ENCODE assay signal across 8 cellular contexts in the genomic region with DNA sequence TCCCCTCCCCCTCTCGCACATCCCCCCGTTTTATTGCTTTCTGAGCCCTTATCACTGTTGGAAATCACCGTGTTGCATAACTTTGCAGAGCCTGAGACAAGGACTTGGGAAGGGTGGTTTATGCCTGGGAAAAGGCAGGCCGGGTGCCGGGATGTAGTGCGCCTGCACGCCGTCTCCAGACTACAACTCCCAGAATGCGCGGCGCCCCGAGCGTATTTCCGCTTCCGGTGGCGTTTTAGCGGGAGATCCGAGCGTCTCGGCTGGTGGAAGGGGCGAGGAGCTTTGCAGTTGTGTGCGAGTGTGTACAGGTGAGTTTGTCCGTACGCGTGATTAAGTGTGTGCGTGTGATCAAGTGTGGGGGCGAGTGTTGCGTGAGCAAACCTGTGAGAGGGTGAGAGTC.
DNase-seq lines count a peak whose midpoint lies in the region; ATAC-seq and TF ChIP-seq lines count a peak whose summit lies in the region.

No MANE protein-coding gene starts in this region.

- peaks cover 10 to 11% of the 10 kb centered on the region in 2 donors for H3K4me1 Mint-ChIP-seq in natural killer cell

- intact Hi-C loops in esophagus muscularis mucosa (cut with DNase I) = no loop called here
- intact Hi-C loops in natural killer cell (cut with micrococcal nuclease) = no loop called here
- intact Hi-C loops in uterus (cut with DNase I; ENCODE audit: low total_unique reads) = no loop called here

- H3K4me3 ChIP-seq in esophagus muscularis mucosa = peak overlapping the region; percentile 51 to 68 (median 57)
- peak overlapping the region; percentile 42 to 43 for H3K4me3 ChIP-seq in uterus

- ATAC-seq in natural killer cell = no peak
- ATAC-seq in HG03342 (IDR thresholded peaks at IDR 0.05; ENCODE audit: unreplicated experiment) = no peak

- peaks cover 24% of the 10 kb centered on the region for H3K36me3 Mint-ChIP-seq in natural killer cell

- no peak overlapping the region for H3K27ac ChIP-seq in esophagus muscularis mucosa (replicated peaks in 1 of 4)
- no peak overlapping the region for H3K27ac ChIP-seq in uterus

- H3K36me3 ChIP-seq in esophagus muscularis mucosa = no peaks in the 10 kb centered on the region
- no peaks in the 10 kb centered on the region for H3K36me3 ChIP-seq in uterus

- H3K27me3 Mint-ChIP-seq in natural killer cell (ENCODE audit: low read depth in 2 of 2) = no peaks in the 10 kb centered on the region

- no peak for TF ChIP-seq CTCF in esophagus muscularis mucosa (IDR thresholded peaks at IDR 0.05)
- no peak for TF ChIP-seq CTCF in natural killer cell (IDR thresholded peaks at IDR 0.05)
- TF ChIP-seq CTCF in uterus (IDR thresholded peaks at IDR 0.05) = no peak
- no peak for TF ChIP-seq CTCF in GM13976 (IDR thresholded peaks at IDR 0.05; ENCODE audit: borderline replicate concordance, control extremely low read depth, extremely low read depth, insufficient read depth, missing control alignments)

- TF ChIP-seq EP300 in esophagus muscularis mucosa (IDR thresholded peaks at IDR 0.05) = no peak

- peaks cover 16 to 25% of the 10 kb centered on the region in 2 donors for H3K9me3 Mint-ChIP-seq in natural killer cell

- POLR2A ChIA-PET in HEK293T (lab: Yijun Ruan, JAX) = no interaction called here

- H3K27me3 ChIP-seq in esophagus muscularis mucosa (no peaks in the 10 kb centered on the region), uterus (no peaks in the 10 kb centered on the region)

- peaks cover 3 to 12% (median 6%) of the 10 kb centered on the region in 4 donors for H3K4me1 ChIP-seq in esophagus muscularis mucosa
- H3K4me1 ChIP-seq in uterus = no peaks in the 10 kb centered on the region

- 3% methylated on average over 28 of the region's 28 CpGs for WGBS in esophagus muscularis mucosa

- H3K9me3 ChIP-seq in esophagus muscularis mucosa (peaks cover 0 to 9% (median 3%) of the 10 kb centered on the region in 4 donors), uterus (no peaks in the 10 kb centered on the region)

- peak; percentile 59 for DNase-seq in activated CD8-positive, alpha-beta memory T cell treated with anti-CD3 and anti-CD28 coated beads, Interleukin-2, amount 50 U/mL, for 48 hours
- no peak for DNase-seq in activated CD8-positive, alpha-beta memory T cell treated with anti-CD3 and anti-CD28 coated beads for 24 hours
- DNase-seq in esophagus muscularis mucosa (ENCODE audit: extremely low spot score) (no peak), natural killer cell (no peak), uterus (peak; percentile 65 to 76), HEK293T (ENCODE audit: extremely low spot score) (no peak), GM13976 (ENCODE audit: low spot score) (no peak)

- no peak overlapping the region for H3K27ac Mint-ChIP-seq in natural killer cell

- CTCF ChIA-PET in HEK293T (lab: Yijun Ruan, JAX) = no interaction called here

- peak overlapping the region; percentile 72 for H3K4me3 Mint-ChIP-seq in natural killer cell

- in situ Hi-C loops in GM13976 (cut with MboI; ENCODE audit: low sequenced_read_pairs, unreplicated experiment) = no loop called here

- no peak for TF ChIP-seq POLR2A in esophagus muscularis mucosa (IDR thresholded peaks at IDR 0.05; ENCODE audit: low read depth)
- TF ChIP-seq POLR2A in uterus (IDR thresholded peaks at IDR 0.05) = no peak

TF ChIP-seq in HEK293T, 16 proteins besides CTCF, POLR2A, EP300 and RAD21:
- TF ChIP-seq ARNT (IDR thresholded peaks at IDR 0.05) (no peak), FOXK2 (IDR thresholded peaks at IDR 0.05) (no peak), L3MBTL2 (conservative IDR thresholded peaks at IDR 0.05) (no peak), ZNF384 (IDR thresholded peaks at IDR 0.05) (no peak), BHLHE40 (IDR thresholded peaks at IDR 0.05; ENCODE audit: borderline replicate concordance) (no peak), HDGF (IDR thresholded peaks at IDR 0.05; ENCODE audit: borderline replicate concordance) (no peak), SP1 (IDR thresholded peaks at IDR 0.05) (no peak), FOXA1 (IDR thresholded peaks at IDR 0.05) (no peak), SUZ12 (IDR thresholded peaks at IDR 0.05) (no peak), CTBP1 (IDR thresholded peaks at IDR 0.05; ENCODE audit: borderline replicate concordance) (no peak), TARDBP (IDR thresholded peaks at IDR 0.05) (no peak), LEF1 (IDR thresholded peaks at IDR 0.05; ENCODE audit: borderline replicate concordance) (no peak), NFRKB (IDR thresholded peaks at IDR 0.05) (no peak), FOXM1 (IDR thresholded peaks at IDR 0.05; ENCODE audit: borderline replicate concordance) (no peak)
- TF ChIP-seq, protein P1, sequence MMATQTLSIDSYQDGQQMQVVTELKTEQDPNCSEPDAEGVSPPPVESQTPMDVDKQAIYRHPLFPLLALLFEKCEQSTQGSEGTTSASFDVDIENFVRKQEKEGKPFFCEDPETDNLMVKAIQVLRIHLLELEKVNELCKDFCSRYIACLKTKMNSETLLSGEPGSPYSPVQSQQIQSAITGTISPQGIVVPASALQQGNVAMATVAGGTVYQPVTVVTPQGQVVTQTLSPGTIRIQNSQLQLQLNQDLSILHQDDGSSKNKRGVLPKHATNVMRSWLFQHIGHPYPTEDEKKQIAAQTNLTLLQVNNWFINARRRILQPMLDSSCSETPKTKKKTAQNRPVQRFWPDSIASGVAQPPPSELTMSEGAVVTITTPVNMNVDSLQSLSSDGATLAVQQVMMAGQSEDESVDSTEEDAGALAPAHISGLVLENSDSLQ (IDR thresholded peaks at IDR 0.05) = no peak

Comparison
In these comparisons a context has a peak if more than half of its experiments do, and no peak if none do; other contexts are left out.
1. DNase-seq: peak in activated CD8-positive, alpha-beta memory T cell treated with anti-CD3 and anti-CD28 coated beads, Interleukin-2, amount 50 U/mL, for 48 hours (single experiment) and uterus (2 of 2); none in activated CD8-positive, alpha-beta memory T cell treated with anti-CD3 and anti-CD28 coated beads for 24 hours (single experiment), esophagus muscularis mucosa (single experiment), natural killer cell (single experiment), HEK293T (single experiment) and GM13976 (single experiment).